21 cellular contexts compared by ENCODE assay signal in genomic region chr1:230788561-230789275, GRCh38. TPM values are rescaled to one million over a fixed set of nuclear protein-coding genes. Genes with fewer than 3 reads are reported as not detected.
DNase-seq lines count a peak whose midpoint lies in the region; ATAC-seq and TF ChIP-seq lines count a peak whose summit lies in the region.
"Had no signal": no experiment of that assay in that cellular context is flagged by ENCODE, and none has a peak within 500 bp of the region (broad histone marks: within the 10 kb centered on the region; RNA-seq: fewer than 3 reads in every experiment).

No MANE protein-coding gene starts in this region.

- no peaks in the 10 kb centered on the region for H3K36me3 ChIP-seq in right atrium auricular region
- H3K36me3 ChIP-seq in heart left ventricle, result no peaks in the 10 kb centered on the region
- no peaks in the 10 kb centered on the region for H3K36me3 ChIP-seq in esophagus muscularis mucosa
- no peaks in the 10 kb centered on the region for H3K36me3 ChIP-seq in left lung
- H3K36me3 ChIP-seq: BLaER1, HAP-1 had no signal

- DNase-seq in right atrium auricular region (ENCODE audit: low spot score) (peak; percentile 43), heart left ventricle (no peak), esophagus muscularis mucosa (ENCODE audit: extremely low spot score) (peak; percentile 81), progenitor cell of endocrine pancreas (ENCODE audit: low spot score, unreplicated experiment) (no peak), left lung (no peak), substantia nigra (lab: John Stamatoyannopoulos, UW) (no peak), COR-L47 (lab: John Stamatoyannopoulos, UW) (no peak)
- DNase-seq: 8988T; Calu3; CD4-positive, alpha-beta memory T cell; DMS 273 treated with DMSO at 0.1 percent for 48 hours; DMS53; DND-41; EL; GM23248 had no signal

- peaks cover 26% of the 10 kb centered on the region for H3K4me1 Mint-ChIP-seq in progenitor cell of endocrine pancreas (ENCODE audit: low read depth)
- H3K4me1 Mint-ChIP-seq: CD14-positive monocyte; CD4-positive, alpha-beta memory T cell had no signal

- no peak for TF ChIP-seq EP300 in esophagus muscularis mucosa (IDR thresholded peaks at IDR 0.05)

- H3K27ac Mint-ChIP-seq in progenitor cell of endocrine pancreas, result peak overlapping the region; percentile 69
- H3K27ac Mint-ChIP-seq: CD14-positive monocyte; CD4-positive, alpha-beta memory T cell had no signal

- H3K9me3 ChIP-seq in right atrium auricular region (no peaks in the 10 kb centered on the region), heart left ventricle (no peaks in the 10 kb centered on the region), esophagus muscularis mucosa (no peaks in the 10 kb centered on the region), left lung (no peaks in the 10 kb centered on the region)
- H3K9me3 ChIP-seq: BLaER1, HAP-1 had no signal

- no peak for ATAC-seq in heart left ventricle
- ATAC-seq in left lung, result no peak
- ATAC-seq: GM12878, HepG2 had no signal

- 90 to 96% (median 95%) methylated on average over 10 of the region's 10 CpGs for WGBS in heart left ventricle, 4 donors
- WGBS in esophagus muscularis mucosa, result 94% methylated on average over 10 of the region's 10 CpGs

- no peak overlapping the region for H3K4me3 ChIP-seq in right atrium auricular region
- H3K4me3 ChIP-seq in heart left ventricle, result no peak overlapping the region
- H3K4me3 ChIP-seq in esophagus muscularis mucosa, result no peak overlapping the region
- no peak overlapping the region for H3K4me3 ChIP-seq in left lung
- H3K4me3 ChIP-seq: BLaER1, GM12878, GM23248, HAP-1 had no signal

- H3K27ac ChIP-seq in right atrium auricular region, result no peak overlapping the region
- no peak overlapping the region for H3K27ac ChIP-seq in heart left ventricle
- H3K27ac ChIP-seq in esophagus muscularis mucosa (replicated peaks in 1 of 4), result no peak overlapping the region
- H3K27ac ChIP-seq in left lung, result no peak overlapping the region
- no peak overlapping the region for H3K27ac ChIP-seq in substantia nigra (ENCODE audit: low read depth, low read length, poor library complexity, severe bottlenecking)
- H3K27ac ChIP-seq: BLaER1, GM23248 had no signal

- no peak overlapping the region for H3K4me3 Mint-ChIP-seq in progenitor cell of endocrine pancreas (ENCODE audit: low read depth)
- H3K4me3 Mint-ChIP-seq: CD14-positive monocyte; CD4-positive, alpha-beta memory T cell had no signal

- peaks cover 9% of the 10 kb centered on the region for H3K9me3 Mint-ChIP-seq in progenitor cell of endocrine pancreas (ENCODE audit: low read depth)
- H3K9me3 Mint-ChIP-seq: CD14-positive monocyte; CD4-positive, alpha-beta memory T cell had no signal

- no peaks in the 10 kb centered on the region for H3K27me3 Mint-ChIP-seq in progenitor cell of endocrine pancreas

- no peaks in the 10 kb centered on the region for H3K27me3 ChIP-seq in right atrium auricular region
- no peaks in the 10 kb centered on the region for H3K27me3 ChIP-seq in heart left ventricle
- no peaks in the 10 kb centered on the region for H3K27me3 ChIP-seq in esophagus muscularis mucosa
- no peaks in the 10 kb centered on the region for H3K27me3 ChIP-seq in left lung
- H3K27me3 ChIP-seq: BLaER1 had no signal

- TF ChIP-seq CTCF in right atrium auricular region (IDR thresholded peaks at IDR 0.05), result no peak
- TF ChIP-seq CTCF in heart left ventricle (IDR thresholded peaks at IDR 0.05), result no peak
- no peak for TF ChIP-seq CTCF in esophagus muscularis mucosa (IDR thresholded peaks at IDR 0.05)
- TF ChIP-seq CTCF in progenitor cell of endocrine pancreas (IDR thresholded peaks at IDR 0.05; ENCODE audit: unreplicated experiment), result no peak
- TF ChIP-seq CTCF in left lung (IDR thresholded peaks at IDR 0.05), result no peak

- no peak for TF ChIP-seq POLR2A in heart left ventricle (IDR thresholded peaks at IDR 0.05)
- no peak for TF ChIP-seq POLR2A in esophagus muscularis mucosa (IDR thresholded peaks at IDR 0.05; ENCODE audit: low read depth)

- intact Hi-C loops in heart left ventricle (cut with DNase I) (no loop called here), esophagus muscularis mucosa (cut with DNase I) (no loop called here), left lung (cut with DNase I) (no loop called here)

- H3K4me1 ChIP-seq in right atrium auricular region (no peaks in the 10 kb centered on the region), heart left ventricle (no peaks in the 10 kb centered on the region), esophagus muscularis mucosa (no peaks in the 10 kb centered on the region), left lung (no peaks in the 10 kb centered on the region)

- H3K36me3 Mint-ChIP-seq in progenitor cell of endocrine pancreas (ENCODE audit: insufficient read depth), result peaks cover 5% of the 10 kb centered on the region
- H3K36me3 Mint-ChIP-seq: CD14-positive monocyte; CD4-positive, alpha-beta memory T cell had no signal

RNA-seq across cellular contexts. Expression of gene CAPN9, which starts 41.5 kb away (rescaled TPM):
- total RNA-seq in right atrium auricular region (not detected), heart left ventricle (under 1 TPM in 3 of 9 donors, not detected in 6; 0.12 to 0.31 (median 0.22) TPM), esophagus muscularis mucosa (not detected), progenitor cell of endocrine pancreas (6.4 and 8.7 TPM in 2 replicates), left lung (1 to 10 TPM; 3.2 to 5.0 TPM)
- under 1 TPM in 1 of 2 donors, not detected in 1; 0.04 TPM for polyA plus RNA-seq in heart left ventricle
- total RNA-seq: A673; Calu3; CD4-positive, alpha-beta memory T cell; GM12878; GM23248 had no signal
- polyA plus RNA-seq: CD14-positive monocyte, GM12878, GM23248 had no signal

Comparison
In these comparisons a context has a peak if more than half of its experiments do, and no peak if none do; other contexts are left out.
1. DNase-seq: peak in right atrium auricular region (single experiment) and esophagus muscularis mucosa (single experiment); none in heart left ventricle (0 of 5), progenitor cell of endocrine pancreas (single experiment), left lung (0 of 2), substantia nigra (0 of 49) and COR-L47 (single experiment).